Comparison of ENCODE assay signal across 21 cellular contexts in genomic region chr17:537133-537532, GRCh38.
"Had no signal": no experiment of that assay in that cellular context is flagged by ENCODE, and none has a peak within 500 bp of the region (broad histone marks: within the 10 kb centered on the region; RNA-seq: fewer than 3 reads in every experiment).

No MANE protein-coding gene starts in this region.

- H3K27ac ChIP-seq: brain microvascular endothelial cell, epithelial cell of prostate, prostate gland, skin epidermis had no signal

- H3K27ac Mint-ChIP-seq: activated CD4-positive, alpha-beta T cell treated with anti-CD3 and anti-CD28 coated beads, Interleukin-2, amount 10 ng/mL, durations not matched to agents 24 days and 14 days; activated CD8-positive, alpha-beta T cell treated with anti-CD3 and anti-CD28 coated beads, Interleukin-2, amount 10 ng/mL, durations not matched to agents 7 days and 5 days; activated naive CD8-positive, alpha-beta T cell treated with anti-CD3 and anti-CD28 coated beads, Interleukin-2, amount 10 ng/mL, durations not matched to agents 7 days and 5 days; type B pancreatic cell had no signal

- H3K9me3 Mint-ChIP-seq: activated CD4-positive, alpha-beta T cell treated with anti-CD3 and anti-CD28 coated beads, Interleukin-2, amount 10 ng/mL, durations not matched to agents 24 days and 14 days; activated naive CD8-positive, alpha-beta T cell treated with anti-CD3 and anti-CD28 coated beads, Interleukin-2, amount 10 ng/mL, durations not matched to agents 7 days and 5 days; central memory CD8-positive, alpha-beta T cell; natural killer cell; type B pancreatic cell had no signal

- FAIRE-seq: frontal cortex had no signal

- H3K4me3 ChIP-seq: heart right ventricle, prostate gland, skin epidermis had no signal

- H3K27me3 ChIP-seq: brain microvascular endothelial cell, heart right ventricle had no signal

- H3K9me3 ChIP-seq: heart right ventricle, prostate gland had no signal

- H3K4me1 ChIP-seq: prostate gland had no signal

- ATAC-seq: activated CD8-positive, alpha-beta T cell treated with anti-CD3 and anti-CD28 coated beads, Interleukin-2, amount 10 ng/mL, durations not matched to agents 7 days and 5 days; heart right ventricle; natural killer cell; right cardiac atrium had no signal

- H3K36me3 ChIP-seq: prostate gland had no signal

- DNase-seq: activated CD4-positive, alpha-beta T cell treated with anti-CD3 and anti-CD28 coated beads, Interleukin-2, amount 10 ng/mL, durations not matched to agents 24 days and 14 days; activated CD4-positive, CD25-positive, alpha-beta regulatory T cell; activated CD8-positive, alpha-beta memory T cell treated with anti-CD3 and anti-CD28 coated beads, Interleukin-2, amount 50 U/mL, for 4 hours; activated CD8-positive, alpha-beta T cell treated with anti-CD3 and anti-CD28 coated beads, Interleukin-2, amount 10 ng/mL, durations not matched to agents 7 days and 5 days; activated gamma-delta T cell treated with Interleukin-2 at 50 U/mL for 16 hours; activated naive CD8-positive, alpha-beta T cell treated with anti-CD3 and anti-CD28 coated beads, Interleukin-2, amount 10 ng/mL, durations not matched to agents 7 days and 5 days; activated T-cell treated with anti-CD3 and anti-CD28 coated beads, Interleukin-2, amount 50 U/mL, for 48 hours; brain microvascular endothelial cell; effector memory CD4-positive, alpha-beta T cell; heart right ventricle; islet precursor cell; natural killer cell; right cardiac atrium; stimulated activated CD4-positive, alpha-beta T cell treated with anti-CD3 and anti-CD28 coated beads, Interleukin-4, amount 100 ng/mL, for 24 hours; stimulated activated naive CD4-positive, alpha-beta T cell treated with Interleukin-2 at 50 U/mL for 16 hours had no signal

- H3K4me3 Mint-ChIP-seq: activated CD4-positive, alpha-beta T cell treated with anti-CD3 and anti-CD28 coated beads, Interleukin-2, amount 10 ng/mL, durations not matched to agents 24 days and 14 days; activated CD8-positive, alpha-beta T cell treated with anti-CD3 and anti-CD28 coated beads, Interleukin-2, amount 10 ng/mL, durations not matched to agents 7 days and 5 days; activated naive CD8-positive, alpha-beta T cell treated with anti-CD3 and anti-CD28 coated beads, Interleukin-2, amount 10 ng/mL, durations not matched to agents 7 days and 5 days; central memory CD8-positive, alpha-beta T cell; natural killer cell; type B pancreatic cell had no signal

- H3K27me3 Mint-ChIP-seq: activated CD4-positive, alpha-beta T cell treated with anti-CD3 and anti-CD28 coated beads, Interleukin-2, amount 10 ng/mL, durations not matched to agents 24 days and 14 days; activated naive CD8-positive, alpha-beta T cell treated with anti-CD3 and anti-CD28 coated beads, Interleukin-2, amount 10 ng/mL, durations not matched to agents 7 days and 5 days; central memory CD8-positive, alpha-beta T cell; type B pancreatic cell had no signal
